In genomic region chr15:57395292-57395691, GRCh38 we compare ENCODE assay signal across 11 cellular contexts. TPM values are rescaled to one million over a fixed set of nuclear protein-coding genes. Genes with fewer than 3 reads are reported as not detected.
DNase-seq lines count a peak whose midpoint lies in the region; ATAC-seq and TF ChIP-seq lines count a peak whose summit lies in the region.
"Had no signal": no experiment of that assay in that cellular context is flagged by ENCODE, and none has a peak within 500 bp of the region (broad histone marks: within the 10 kb centered on the region; RNA-seq: fewer than 3 reads in every experiment).

No MANE protein-coding gene starts in this region.

- ATAC-seq in HG03159 (IDR thresholded peaks at IDR 0.05; ENCODE audit: unreplicated experiment), result peak; percentile 49
- ATAC-seq in GM21825 (IDR thresholded peaks at IDR 0.05; ENCODE audit: unreplicated experiment), result no peak

- H3K9me3 Mint-ChIP-seq in activated naive CD4-positive, alpha-beta T cell treated with anti-CD3 and anti-CD28 coated beads, Interleukin-2, amount 10 ng/mL, durations not matched to agents 7 days and 5 days, result no peaks in the 10 kb centered on the region
- H3K9me3 Mint-ChIP-seq in glutamatergic neuron (ENCODE audit: unreplicated experiment), result peaks cover 3% of the 10 kb centered on the region

- no peak overlapping the region for H3K27ac Mint-ChIP-seq in activated naive CD4-positive, alpha-beta T cell treated with anti-CD3 and anti-CD28 coated beads, Interleukin-2, amount 10 ng/mL, durations not matched to agents 7 days and 5 days
- H3K27ac Mint-ChIP-seq in glutamatergic neuron (ENCODE audit: unreplicated experiment), result no peak overlapping the region

- H3K4me1 Mint-ChIP-seq in activated naive CD4-positive, alpha-beta T cell treated with anti-CD3 and anti-CD28 coated beads, Interleukin-2, amount 10 ng/mL, durations not matched to agents 7 days and 5 days, result no peaks in the 10 kb centered on the region
- peaks cover 4% of the 10 kb centered on the region for H3K4me1 Mint-ChIP-seq in glutamatergic neuron (ENCODE audit: low read depth, unreplicated experiment)

- H3K27me3 Mint-ChIP-seq in activated naive CD4-positive, alpha-beta T cell treated with anti-CD3 and anti-CD28 coated beads, Interleukin-2, amount 10 ng/mL, durations not matched to agents 7 days and 5 days, result peaks cover 3% of the 10 kb centered on the region
- no peaks in the 10 kb centered on the region for H3K27me3 Mint-ChIP-seq in glutamatergic neuron (ENCODE audit: unreplicated experiment)

- no peak overlapping the region for H3K4me3 ChIP-seq in AG10803 (ENCODE audit: low read length)
- H3K4me3 ChIP-seq: colonic mucosa had no signal

- TF ChIP-seq CTCF in AG10803 (conservative IDR thresholded peaks at IDR 0.05; ENCODE audit: low read length) (no peak), glutamatergic neuron (IDR thresholded peaks at IDR 0.05; ENCODE audit: partially characterized antibody, unreplicated experiment) (no peak)

- CTCF ChIA-PET in activated naive CD4-positive, alpha-beta T cell treated with anti-CD3 and anti-CD28 coated beads, Interleukin-2, amount 10 ng/mL, durations not matched to agents 7 days and 5 days (lab: Charles Lee), result no interaction called here

- no peak overlapping the region for H3K4me3 Mint-ChIP-seq in activated naive CD4-positive, alpha-beta T cell treated with anti-CD3 and anti-CD28 coated beads, Interleukin-2, amount 10 ng/mL, durations not matched to agents 7 days and 5 days
- H3K4me3 Mint-ChIP-seq in glutamatergic neuron (ENCODE audit: unreplicated experiment), result no peak overlapping the region

- no peaks in the 10 kb centered on the region for H3K36me3 Mint-ChIP-seq in activated naive CD4-positive, alpha-beta T cell treated with anti-CD3 and anti-CD28 coated beads, Interleukin-2, amount 10 ng/mL, durations not matched to agents 7 days and 5 days
- no peaks in the 10 kb centered on the region for H3K36me3 Mint-ChIP-seq in glutamatergic neuron (ENCODE audit: unreplicated experiment)

- DNase-seq in AG10803 (ENCODE audit: low read depth) (peak; percentile 91), astrocyte of the hippocampus (ENCODE audit: low read depth, low spot score) (peak; percentile 92), kidney tubule cell (ENCODE audit: low spot score) (peak; percentile 99), glutamatergic neuron (no peak)
- DNase-seq in stimulated activated CD8-positive, alpha-beta memory T cell treated with anti-CD3 and anti-CD28 coated beads, Interleukin-4, amount 100 ng/mL, for 48 hours, result no peak
- no peak for DNase-seq in activated naive CD4-positive, alpha-beta T cell treated with anti-CD3 and anti-CD28 coated beads, Interleukin-2, amount 10 ng/mL, durations not matched to agents 7 days and 5 days
- DNase-seq: Caco-2, colonic mucosa, SHP77 treated with DMSO at 0.1 percent for 48 hours had no signal

RNA-seq across cellular contexts. Expression of gene CGNL1, which starts 19.0 kb away (rescaled TPM):
- 5.4 TPM for total RNA-seq in glutamatergic neuron (ENCODE audit: unreplicated experiment)

Comparison
In these comparisons a context has a peak if more than half of its experiments do, and no peak if none do; other contexts are left out.
1. DNase-seq: peak in AG10803 (single experiment), astrocyte of the hippocampus (single experiment) and kidney tubule cell (single experiment); none in stimulated activated CD8-positive, alpha-beta memory T cell treated with anti-CD3 and anti-CD28 coated beads, Interleukin-4, amount 100 ng/mL, for 48 hours (single experiment), activated naive CD4-positive, alpha-beta T cell treated with anti-CD3 and anti-CD28 coated beads, Interleukin-2, amount 10 ng/mL, durations not matched to agents 7 days and 5 days (single experiment) and glutamatergic neuron (single experiment).